8 cellular contexts compared by ENCODE assay signal in genomic region chr10:5684318-5684970, GRCh38. TPM values are rescaled to one million over a fixed set of nuclear protein-coding genes. Genes with fewer than 3 reads are reported as not detected.
DNase-seq lines count a peak whose midpoint lies in the region; ATAC-seq and TF ChIP-seq lines count a peak whose summit lies in the region.

Gene TASOR2, plus strand, starts transcription at chr10:5684838. Its CDS starts 35,805 bp downstream, at chr10:5720643.

- H2AFZ ChIP-seq in fibroblast of lung (ENCODE audit: low read length) = peak within 1 kb of the TSS; percentile 90

- H3K4me2 ChIP-seq in fibroblast of lung (ENCODE audit: extremely low read depth, insufficient read depth, low read length) = peak within 1 kb of the TSS; percentile 62

- no peaks in the 10 kb centered on the region for H4K20me1 ChIP-seq in fibroblast of lung (ENCODE audit: control insufficient read depth, extremely low read depth, insufficient read depth, low read length)

- peak within 1 kb of the TSS; percentile 96 for H3K4me3 Mint-ChIP-seq in activated T-helper 2 cell treated with anti-CD3 and anti-CD28 coated beads, Interferon-gamma antibody, Interleukin-2, Interleukin-4, amounts not matched to agents 10 μg/mL and 5 μg/mL and 100 μg/mL, durations not matched to agents 14 hours and 24 hours and 36 hours (ENCODE audit: low read depth)
- H3K4me3 Mint-ChIP-seq in naive thymus-derived CD4-positive, alpha-beta T cell = peak within 1 kb of the TSS; percentile 93 to 100 (median 98)
- peak within 1 kb of the TSS; percentile 86 to 96 for H3K4me3 Mint-ChIP-seq in stimulated activated naive B cell treated with anti-CD40 and anti-IgM and Interleukin-4, amounts not matched to agents 10 μg/mL and 1 μg/mL and 100 μg/mL, for 72 hours

- TF ChIP-seq CTCF in RWPE2 (IDR thresholded peaks at IDR 0.05; ENCODE audit: poor library complexity, severe bottlenecking) (no peak), fibroblast of lung (conservative IDR thresholded peaks at IDR 0.05 in 1 of 2, IDR thresholded peaks at IDR 0.05 in 1 of 2; ENCODE audit: low read depth in 1 of 2, low read length in 2 of 2) (no peak)

- H3K4me3 ChIP-seq in RWPE2 (ENCODE audit: severe bottlenecking) (peak within 1 kb of the TSS; percentile 77), fibroblast of lung (replicated peaks in 1 of 4; ENCODE audit: control extremely low read depth in 1 of 4, insufficient read depth in 1 of 4, low read depth in 3 of 4, low read length in 4 of 4) (peak within 1 kb of the TSS; percentile 80 to 94 (median 90))
- peak within 1 kb of the TSS; percentile 76 for H3K4me3 ChIP-seq in naive thymus-derived CD4-positive, alpha-beta T cell (ENCODE audit: low read length)

- peaks cover 9% of the 10 kb centered on the region for H3K27me3 Mint-ChIP-seq in activated T-helper 2 cell treated with anti-CD3 and anti-CD28 coated beads, Interferon-gamma antibody, Interleukin-2, Interleukin-4, amounts not matched to agents 10 μg/mL and 5 μg/mL and 100 μg/mL, durations not matched to agents 14 hours and 24 hours and 36 hours (ENCODE audit: low read depth)
- H3K27me3 Mint-ChIP-seq in naive thymus-derived CD4-positive, alpha-beta T cell = peaks cover 0 to 12% (median under 1%) of the 10 kb centered on the region in 5 donors
- no peaks in the 10 kb centered on the region for H3K27me3 Mint-ChIP-seq in stimulated activated naive B cell treated with anti-CD40 and anti-IgM and Interleukin-4, amounts not matched to agents 10 μg/mL and 1 μg/mL and 100 μg/mL, for 72 hours

- intact Hi-C loops in activated T-helper 2 cell treated with anti-CD3 and anti-CD28 coated beads, Interferon-gamma antibody, Interleukin-2, Interleukin-4, amounts not matched to agents 10 μg/mL and 5 μg/mL and 100 μg/mL, durations not matched to agents 14 hours and 24 hours and 36 hours (cut with micrococcal nuclease) = loop anchor here (2.0 to 10.0 kb wide), 4 partner anchors 46 to 1720 kb away; partner anchors contain the start of gene GDI2
- intact Hi-C loops in naive thymus-derived CD4-positive, alpha-beta T cell (cut with micrococcal nuclease) = loop anchor here (1.0 to 10.0 kb wide), 16 partner anchors 8 to 860 kb away; partner anchors contain the start of genes ANKRD16 (in 2 of the 2), ASB13 (in 2 of the 2), GDI2 (in 2 of the 2) and AKR1E2 (in 1 of the 2)

- peaks cover 45% of the 10 kb centered on the region for H3K79me2 ChIP-seq in fibroblast of lung (ENCODE audit: control insufficient read depth, insufficient read depth, low read length)

- no peaks in the 10 kb centered on the region for H3K27me3 ChIP-seq in RWPE2 (ENCODE audit: insufficient read depth, poor library complexity, severe bottlenecking)
- no peaks in the 10 kb centered on the region for H3K27me3 ChIP-seq in fibroblast of lung (ENCODE audit: control insufficient read depth, insufficient read depth, low read length)
- H3K27me3 ChIP-seq in naive thymus-derived CD4-positive, alpha-beta T cell (ENCODE audit: control insufficient read depth in 2 of 2, insufficient read depth in 2 of 2, low read length in 2 of 2) = no peaks in the 10 kb centered on the region

- no peaks in the 10 kb centered on the region for H3K9me3 Mint-ChIP-seq in activated T-helper 2 cell treated with anti-CD3 and anti-CD28 coated beads, Interferon-gamma antibody, Interleukin-2, Interleukin-4, amounts not matched to agents 10 μg/mL and 5 μg/mL and 100 μg/mL, durations not matched to agents 14 hours and 24 hours and 36 hours
- peaks cover 0 to 3% (median 0%) of the 10 kb centered on the region in 11 donors for H3K9me3 Mint-ChIP-seq in naive thymus-derived CD4-positive, alpha-beta T cell
- H3K9me3 Mint-ChIP-seq in stimulated activated naive B cell treated with anti-CD40 and anti-IgM and Interleukin-4, amounts not matched to agents 10 μg/mL and 1 μg/mL and 100 μg/mL, for 72 hours = no peaks in the 10 kb centered on the region

- H3K4me1 Mint-ChIP-seq in activated T-helper 2 cell treated with anti-CD3 and anti-CD28 coated beads, Interferon-gamma antibody, Interleukin-2, Interleukin-4, amounts not matched to agents 10 μg/mL and 5 μg/mL and 100 μg/mL, durations not matched to agents 14 hours and 24 hours and 36 hours (ENCODE audit: low read depth) = peaks cover 51% of the 10 kb centered on the region
- H3K4me1 Mint-ChIP-seq in naive thymus-derived CD4-positive, alpha-beta T cell = peaks cover 31 to 55% (median 44%) of the 10 kb centered on the region in 7 donors
- H3K4me1 Mint-ChIP-seq in stimulated activated naive B cell treated with anti-CD40 and anti-IgM and Interleukin-4, amounts not matched to agents 10 μg/mL and 1 μg/mL and 100 μg/mL, for 72 hours = peaks cover 15 to 26% of the 10 kb centered on the region in 2 donors

- DNase-seq in Daoy (ENCODE audit: low read depth) (peak; percentile 98), GOT3 (lab: John Stamatoyannopoulos, UW) (peak; percentile 93), LoVo (ENCODE audit: low spot score) (peak; percentile 98), RWPE2 (ENCODE audit: low spot score) (peak; percentile 95), fibroblast of lung (ENCODE audit: low read depth in 2 of 2) (peak; percentile 95 to 98)
- peak; percentile 96 for DNase-seq in activated T-helper 2 cell treated with anti-CD3 and anti-CD28 coated beads, Interferon-gamma antibody, Interleukin-2, Interleukin-4, amounts not matched to agents 10 μg/mL and 5 μg/mL and 100 μg/mL, durations not matched to agents 14 hours and 24 hours and 36 hours (ENCODE audit: low spot score)
- peak; percentile 91 to 96 (median 93) for DNase-seq in naive thymus-derived CD4-positive, alpha-beta T cell
- peak; percentile 97 for DNase-seq in stimulated activated naive B cell treated with anti-CD40 and anti-IgM and Interleukin-4, amounts not matched to agents 10 μg/mL and 1 μg/mL and 100 μg/mL, for 72 hours

- peak within 1 kb of the TSS; percentile 87 for H3K9ac ChIP-seq in fibroblast of lung (ENCODE audit: insufficient read depth, low read length)

- peaks cover 20% of the 10 kb centered on the region for H3K36me3 Mint-ChIP-seq in activated T-helper 2 cell treated with anti-CD3 and anti-CD28 coated beads, Interferon-gamma antibody, Interleukin-2, Interleukin-4, amounts not matched to agents 10 μg/mL and 5 μg/mL and 100 μg/mL, durations not matched to agents 14 hours and 24 hours and 36 hours (ENCODE audit: low read depth)
- peaks cover 0 to 3% (median 0%) of the 10 kb centered on the region in 5 donors for H3K36me3 Mint-ChIP-seq in naive thymus-derived CD4-positive, alpha-beta T cell
- peaks cover 0 to 11% of the 10 kb centered on the region in 2 donors for H3K36me3 Mint-ChIP-seq in stimulated activated naive B cell treated with anti-CD40 and anti-IgM and Interleukin-4, amounts not matched to agents 10 μg/mL and 1 μg/mL and 100 μg/mL, for 72 hours

- H3K4me1 ChIP-seq in RWPE2 (ENCODE audit: insufficient read depth, poor library complexity, severe bottlenecking) = peaks cover 13% of the 10 kb centered on the region
- no peaks in the 10 kb centered on the region for H3K4me1 ChIP-seq in fibroblast of lung (ENCODE audit: control insufficient read depth, extremely low read depth, insufficient read depth, low read length)
- peaks cover 15 to 24% of the 10 kb centered on the region in 2 donors for H3K4me1 ChIP-seq in naive thymus-derived CD4-positive, alpha-beta T cell (ENCODE audit: control insufficient read depth in 2 of 2, insufficient read depth in 2 of 2, low read length in 2 of 2)

- H3K9me3 ChIP-seq in RWPE2 (ENCODE audit: severe bottlenecking) = no peaks in the 10 kb centered on the region
- H3K9me3 ChIP-seq in fibroblast of lung (ENCODE audit: control insufficient read depth, insufficient read depth, low read depth, low read length) = no peaks in the 10 kb centered on the region
- no peaks in the 10 kb centered on the region for H3K9me3 ChIP-seq in naive thymus-derived CD4-positive, alpha-beta T cell (ENCODE audit: control insufficient read depth in 2 of 3, low read length in 3 of 3)

- ATAC-seq in RWPE2 (ENCODE audit: low read depth) = peak; percentile 85
- ATAC-seq in naive thymus-derived CD4-positive, alpha-beta T cell = peak; percentile 92
- peak; percentile 76 to 82 for ATAC-seq in stimulated activated naive B cell treated with anti-CD40 and anti-IgM and Interleukin-4, amounts not matched to agents 10 μg/mL and 1 μg/mL and 100 μg/mL, for 72 hours (replicated peaks)

- peak within 1 kb of the TSS; percentile 97 for H3K27ac Mint-ChIP-seq in activated T-helper 2 cell treated with anti-CD3 and anti-CD28 coated beads, Interferon-gamma antibody, Interleukin-2, Interleukin-4, amounts not matched to agents 10 μg/mL and 5 μg/mL and 100 μg/mL, durations not matched to agents 14 hours and 24 hours and 36 hours
- H3K27ac Mint-ChIP-seq in naive thymus-derived CD4-positive, alpha-beta T cell = peak within 1 kb of the TSS; percentile 90 to 99 (median 98)
- peak within 1 kb of the TSS; percentile 100 for H3K27ac Mint-ChIP-seq in stimulated activated naive B cell treated with anti-CD40 and anti-IgM and Interleukin-4, amounts not matched to agents 10 μg/mL and 1 μg/mL and 100 μg/mL, for 72 hours

- H3K36me3 ChIP-seq in RWPE2 (ENCODE audit: low read depth) = no peaks in the 10 kb centered on the region
- no peaks in the 10 kb centered on the region for H3K36me3 ChIP-seq in fibroblast of lung (ENCODE audit: control insufficient read depth, insufficient read depth, low read length)
- H3K36me3 ChIP-seq in naive thymus-derived CD4-positive, alpha-beta T cell (ENCODE audit: control insufficient read depth in 2 of 3, insufficient read depth in 3 of 3, low read length in 3 of 3) = peaks cover 0 to 8% (median 0%) of the 10 kb centered on the region in 3 experiments

- POLR2A ChIA-PET in naive thymus-derived CD4-positive, alpha-beta T cell (lab: Charles Lee) = interaction anchor here (0.7 to 1.9 kb wide), 12 partner anchors 12 to 747 kb away, joined by 3 to 7 read pairs (median 4); partner anchors contain the start of genes ANKRD16, ASB13 and FBH1

- peak within 1 kb of the TSS; percentile 59 for H3K27ac ChIP-seq in RWPE2 (ENCODE audit: poor library complexity, severe bottlenecking)
- peak within 1 kb of the TSS; percentile 87 for H3K27ac ChIP-seq in fibroblast of lung (ENCODE audit: insufficient read depth, low read length)
- H3K27ac ChIP-seq in naive thymus-derived CD4-positive, alpha-beta T cell (ENCODE audit: low read depth, low read length) = peak within 1 kb of the TSS; percentile 96

- CTCF ChIA-PET in naive thymus-derived CD4-positive, alpha-beta T cell (lab: Charles Lee) = interaction anchor here (0.6 to 1.9 kb wide), 4 partner anchors 44 to 239 kb away, joined by 3 read pairs; no protein-coding TSS in a partner anchor

RNA-seq across cellular contexts. Expression of gene TASOR2, which starts in this region (rescaled TPM):
- total RNA-seq in Daoy (2014; rRNA removed; shearing (Covaris generic)) = 50.3 and 55.2 TPM in 2 replicates
- 60.1 and 68.7 TPM in 2 replicates for total RNA-seq in activated T-helper 2 cell treated with anti-CD3 and anti-CD28 coated beads, Interferon-gamma antibody, Interleukin-2, Interleukin-4, amounts not matched to agents 10 μg/mL and 5 μg/mL and 100 μg/mL, durations not matched to agents 14 hours and 24 hours and 36 hours
- total RNA-seq in fibroblast of lung = 77.9 and 85.3 TPM in 2 replicates
- polyA plus RNA-seq in fibroblast of lung = 37.0 and 41.1 TPM in 2 replicates
- 17.4 and 21.2 TPM in 2 replicates for polyA plus RNA-seq in fibroblast of lung (2012)
- polyA minus RNA-seq in fibroblast of lung (ENCODE audit: low replicate concordance) = 8.4 and 14.6 TPM in 2 replicates
- 10 to 100 TPM; 55.0 to 86.5 (median 62.1) TPM for total RNA-seq in naive thymus-derived CD4-positive, alpha-beta T cell
- polyA plus RNA-seq in naive thymus-derived CD4-positive, alpha-beta T cell = 10 to 100 TPM; 14.7 to 18.1 TPM

Comparison
In these comparisons a context has a peak if more than half of its experiments do, and no peak if none do; other contexts are left out.
1. Peak in every context shown above with its lines: DNase-seq, ATAC-seq, H3K4me3 ChIP-seq and H3K27ac ChIP-seq.